ENCODE assay signal across 14 cellular contexts in genomic region chr13:27261376-27261775, GRCh38. TPM values are rescaled to one million over a fixed set of nuclear protein-coding genes. Genes with fewer than 3 reads are reported as not detected.
DNase-seq lines count a peak whose midpoint lies in the region; ATAC-seq and TF ChIP-seq lines count a peak whose summit lies in the region.
"Had no signal": no experiment of that assay in that cellular context is flagged by ENCODE, and none has a peak within 500 bp of the region (broad histone marks: within the 10 kb centered on the region; RNA-seq: fewer than 3 reads in every experiment).

No MANE protein-coding gene starts in this region.

- peaks cover 61% of the 10 kb centered on the region for H3K4me1 Mint-ChIP-seq in activated T-cell treated with anti-CD3 and anti-CD28 coated beads, Interleukin-2, amount 50 U/mL, for 72 hours (ENCODE audit: low read depth)
- peaks cover 7 to 31% of the 10 kb centered on the region in 2 donors for H3K4me1 Mint-ChIP-seq in immature natural killer cell
- H3K4me1 Mint-ChIP-seq in neural progenitor cell, result peaks cover 18% of the 10 kb centered on the region

- H3K79me2 ChIP-seq in neural progenitor cell (ENCODE audit: low read depth), result peaks cover 25% of the 10 kb centered on the region

- H3K27ac ChIP-seq in SK-N-MC (peak overlapping the region; percentile 86), upper lobe of left lung (peak overlapping the region; percentile 11 to 58 (median 32)), neural progenitor cell (no peak overlapping the region)

- H3K4me3 ChIP-seq in SK-N-MC, result peak overlapping the region; percentile 15; the same call in 1 of the 2 replicates
- H3K4me3 ChIP-seq in upper lobe of left lung, result no peak overlapping the region
- H3K4me3 ChIP-seq in neural progenitor cell, result no peak overlapping the region

- TF ChIP-seq CTCF in upper lobe of left lung (IDR thresholded peaks at IDR 0.05) (no peak), neural progenitor cell (IDR thresholded peaks at IDR 0.05) (no peak)

- ATAC-seq in activated T-cell treated with anti-CD3 and anti-CD28 coated beads, Interleukin-2, amount 50 U/mL, for 72 hours (replicated peaks in 1 of 2), result no peak
- ATAC-seq in upper lobe of left lung (ENCODE audit: low FRiP score in 2 of 2) (peak in 1 of 2 donors; percentile 56), GM19395 (IDR thresholded peaks at IDR 0.05; ENCODE audit: unreplicated experiment) (no peak), GM18519 (IDR thresholded peaks at IDR 0.05; ENCODE audit: low FRiP score, unreplicated experiment) (no peak)

- peaks cover 42% of the 10 kb centered on the region for H3F3A ChIP-seq in neural progenitor cell (ENCODE audit: low read depth)

- 52 to 67% methylated on average over 5 of the region's 5 CpGs for WGBS in upper lobe of left lung, 2 donors

- H3K4me1 ChIP-seq in upper lobe of left lung (peaks cover 7 to 23% (median 14%) of the 10 kb centered on the region in 4 donors), neural progenitor cell (no peaks in the 10 kb centered on the region)

- H3K9ac ChIP-seq in SK-N-MC (ENCODE audit: insufficient read length), result no peak overlapping the region
- H3K9ac ChIP-seq in neural progenitor cell, result no peak overlapping the region

- peak overlapping the region; percentile 77 for H3K27ac Mint-ChIP-seq in activated T-cell treated with anti-CD3 and anti-CD28 coated beads, Interleukin-2, amount 50 U/mL, for 72 hours
- H3K27ac Mint-ChIP-seq in immature natural killer cell (peak overlapping the region in 5 of 6 donors; percentile 0 to 76 (median 68)), neural progenitor cell (no peak overlapping the region)

- H3K36me3 Mint-ChIP-seq in activated T-cell treated with anti-CD3 and anti-CD28 coated beads, Interleukin-2, amount 50 U/mL, for 72 hours (ENCODE audit: insufficient read depth in 2 of 2), result peaks cover 15 to 18% of the 10 kb centered on the region in 2 donors
- H3K36me3 Mint-ChIP-seq in immature natural killer cell (peaks cover 3 to 16% (median 5%) of the 10 kb centered on the region in 3 donors), neural progenitor cell (peaks cover 10% of the 10 kb centered on the region)

- peak overlapping the region in 1 of 2 donors; percentile 16 for H3K4me3 Mint-ChIP-seq in activated T-cell treated with anti-CD3 and anti-CD28 coated beads, Interleukin-2, amount 50 U/mL, for 72 hours
- no peak overlapping the region for H3K4me3 Mint-ChIP-seq in immature natural killer cell
- H3K4me3 Mint-ChIP-seq in neural progenitor cell, result no peak overlapping the region
- H3K4me3 Mint-ChIP-seq: activated B cell treated with CpG ODN at 0.5 μM for 24 hours had no signal

- TF ChIP-seq EP300 in upper lobe of left lung (IDR thresholded peaks at IDR 0.05), result no peak

- no peak for DNase-seq in activated T-cell treated with anti-CD3 and anti-CD28 coated beads, Interleukin-2, amount 50 U/mL, for 72 hours
- no peak for DNase-seq in activated T-cell treated with anti-CD3 and anti-CD28 coated beads, Interleukin-2, amount 50 U/mL, for 48 hours
- DNase-seq in SK-N-MC (ENCODE audit: low read depth, low spot score), result peak; percentile 63
- no peak for DNase-seq in immature natural killer cell
- no peak for DNase-seq in upper lobe of left lung
- no peak for DNase-seq in neural progenitor cell (ENCODE audit: low spot score)
- DNase-seq: ACHN; activated B cell treated with CpG ODN at 0.5 μM for 24 hours; activated T-cell treated with anti-CD3 and anti-CD28 coated beads, Interleukin-2, amount 50 U/mL, for 1 hour; NCI-H1048; NCI-H345 had no signal

- H4K20me1 ChIP-seq in neural progenitor cell (ENCODE audit: low read depth), result peaks cover 34% of the 10 kb centered on the region

- no peaks in the 10 kb centered on the region for H3K27me3 ChIP-seq in upper lobe of left lung
- H3K27me3 ChIP-seq in neural progenitor cell, result no peaks in the 10 kb centered on the region
- H3K27me3 ChIP-seq: neutrophil had no signal

- no peaks in the 10 kb centered on the region for H3K27me3 Mint-ChIP-seq in activated T-cell treated with anti-CD3 and anti-CD28 coated beads, Interleukin-2, amount 50 U/mL, for 72 hours (ENCODE audit: low read depth)
- H3K27me3 Mint-ChIP-seq in immature natural killer cell (ENCODE audit: low read depth in 3 of 3) (peaks cover 0 to 5% (median 0%) of the 10 kb centered on the region in 3 donors), neural progenitor cell (ENCODE audit: insufficient read depth, low read depth) (peaks cover 6% of the 10 kb centered on the region)
- H3K27me3 Mint-ChIP-seq: activated B cell treated with CpG ODN at 0.5 μM for 24 hours had no signal

- peaks cover 46% of the 10 kb centered on the region for H3K36me3 ChIP-seq in SK-N-MC (ENCODE audit: insufficient read depth, low read length)
- peaks cover 0 to 37% (median 22%) of the 10 kb centered on the region in 4 donors for H3K36me3 ChIP-seq in upper lobe of left lung
- H3K36me3 ChIP-seq in neural progenitor cell, result peaks cover 5% of the 10 kb centered on the region

- H2AFZ ChIP-seq in neural progenitor cell (replicated peaks), result no peak overlapping the region

- H3K9me3 ChIP-seq in SK-N-MC (ENCODE audit: low read depth, low read length), result no peaks in the 10 kb centered on the region
- no peaks in the 10 kb centered on the region for H3K9me3 ChIP-seq in upper lobe of left lung
- H3K9me3 ChIP-seq in neural progenitor cell (ENCODE audit: low read depth), result no peaks in the 10 kb centered on the region
- H3K9me3 ChIP-seq: neutrophil had no signal

- H3K9me3 Mint-ChIP-seq in activated T-cell treated with anti-CD3 and anti-CD28 coated beads, Interleukin-2, amount 50 U/mL, for 72 hours, result no peaks in the 10 kb centered on the region
- no peaks in the 10 kb centered on the region for H3K9me3 Mint-ChIP-seq in immature natural killer cell
- no peaks in the 10 kb centered on the region for H3K9me3 Mint-ChIP-seq in neural progenitor cell
- H3K9me3 Mint-ChIP-seq: activated B cell treated with CpG ODN at 0.5 μM for 24 hours had no signal

- TF ChIP-seq POLR2A in upper lobe of left lung (IDR thresholded peaks at IDR 0.05), result no peak

- H3K4me2 ChIP-seq in neural progenitor cell, result no peak overlapping the region

RNA-seq across cellular contexts. Expression of gene RASL11A, which starts 9.3 kb away (rescaled TPM):
- 1 to 10 TPM; 5.6 to 7.3 TPM for total RNA-seq in activated T-cell treated with anti-CD3 and anti-CD28 coated beads, Interleukin-2, amount 50 U/mL, for 72 hours
- polyA plus RNA-seq in immature natural killer cell, result under 1 TPM in 2 of 3 donors, not detected in 1; 0.22 to 0.54 TPM
- total RNA-seq in upper lobe of left lung, result 10 to 100 TPM; 11.5 to 28.4 (median 17.0) TPM
- 0.77 TPM in 1 of 2 replicates, not detected in the other for total RNA-seq in neural progenitor cell (ENCODE audit: low replicate concordance)

RNA-seq across cellular contexts. Expression of gene RPL21, which starts 10.0 kb away (rescaled TPM):
- total RNA-seq in activated T-cell treated with anti-CD3 and anti-CD28 coated beads, Interleukin-2, amount 50 U/mL, for 72 hours, result 1,000 to 10,000 TPM; 1,509 to 1,701 TPM
- 1,000 to 10,000 TPM; 3,259 to 4,649 (median 3,425) TPM for polyA plus RNA-seq in immature natural killer cell
- total RNA-seq in upper lobe of left lung, result 100 to 1,000 TPM; 158 to 853 (median 524) TPM
- 1,463 and 2,072 TPM in 2 replicates for total RNA-seq in neural progenitor cell (ENCODE audit: low replicate concordance)
